8 cellular contexts compared by ENCODE assay signal in the genomic region with DNA sequence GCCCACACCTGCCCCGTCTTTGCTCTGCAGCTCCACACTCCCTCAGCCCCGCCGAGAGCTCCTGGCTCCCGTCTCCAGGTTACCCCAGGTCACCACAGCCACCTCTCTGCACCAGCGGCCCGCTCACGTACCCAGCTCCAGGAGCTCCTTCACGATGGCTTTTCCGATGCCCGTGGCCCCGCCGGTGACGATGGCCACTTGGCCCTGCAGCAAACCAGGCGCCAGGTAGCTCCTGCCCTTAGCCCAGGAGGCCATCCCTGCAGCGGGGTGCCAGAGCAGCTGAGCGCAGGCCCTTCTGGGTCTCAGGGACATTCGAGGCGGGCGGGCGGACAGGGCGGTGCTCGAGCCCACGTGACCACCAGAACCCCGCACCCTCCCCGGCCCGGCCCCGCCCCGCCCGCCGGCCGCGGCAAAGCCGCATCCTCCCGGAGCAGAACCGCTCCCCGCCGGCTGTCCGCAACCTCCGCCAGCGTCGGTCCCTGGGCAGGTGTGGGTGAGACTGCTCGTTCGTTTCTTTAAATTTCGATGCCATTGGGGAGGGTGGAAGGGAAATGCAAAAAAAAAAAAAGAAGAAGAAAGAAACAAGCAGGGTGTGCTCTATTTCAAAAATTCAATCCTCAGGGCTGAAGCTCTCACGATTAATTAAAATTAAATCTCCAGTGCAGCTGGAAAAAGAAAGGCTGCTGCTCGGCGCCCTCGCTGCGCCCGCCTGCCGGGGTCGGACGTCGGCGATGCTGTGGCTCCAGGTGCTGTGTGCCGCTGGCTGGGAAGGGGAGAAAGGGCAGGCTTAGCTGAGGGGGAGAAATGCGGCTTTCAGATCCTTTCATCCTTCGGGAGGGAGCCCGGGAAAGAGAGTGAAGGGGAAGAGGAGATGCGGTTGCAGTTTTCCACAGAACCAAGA. TPM values are rescaled to one million over a fixed set of nuclear protein-coding genes. Genes with fewer than 3 reads are reported as not detected.
DNase-seq lines count a peak whose midpoint lies in the region; ATAC-seq and TF ChIP-seq lines count a peak whose summit lies in the region.

PECR (minus strand) TSS at position 323 of the 901 bp plus-strand sequence; CDS start at position 255, 68 bp downstream.
TMEM169 (plus strand) TSS at position 433 of the 901 bp plus-strand sequence. CDS start 14,045 bp downstream, outside the sequence.

- peaks cover 43 to 71% (median 57%) of the 10 kb centered on the region in 4 donors for H3K4me1 Mint-ChIP-seq in CD4-positive, alpha-beta memory T cell
- peaks cover 32% of the 10 kb centered on the region for H3K4me1 Mint-ChIP-seq in endothelial cell (ENCODE audit: unreplicated experiment)

- TF ChIP-seq CTCF in endothelial cell (IDR thresholded peaks at IDR 0.05; ENCODE audit: unreplicated experiment): no peak

- POLR2A ChIA-PET in CD4-positive, alpha-beta memory T cell (lab: Charles Lee; ENCODE audit: partially characterized antibody): interaction anchor here (0.6 to 5.6 kb wide), 17 partner anchors 9 to 1704 kb away, joined by 3 to 39 read pairs (median 4); partner anchors contain the start of genes SMARCAL1 and XRCC5

- CTCF ChIA-PET in CD4-positive, alpha-beta memory T cell (lab: Charles Lee; ENCODE audit: partially characterized antibody): interaction anchor here (0.6 to 5.7 kb wide), 9 partner anchors 10 to 56 kb away, joined by 3 to 64 read pairs (median 6); partner anchors contain the start of gene XRCC5

- H3K4me1 ChIP-seq in CD4-positive, alpha-beta memory T cell (ENCODE audit: insufficient read depth, low read length): peaks cover 68% of the 10 kb centered on the region

- ATAC-seq in GM19438 (IDR thresholded peaks at IDR 0.05; ENCODE audit: low read depth, unreplicated experiment) (peak; percentile 96), HG03521 (IDR thresholded peaks at IDR 0.05; ENCODE audit: unreplicated experiment) (peak; percentile 91)

- peak within 1 kb of the TSS; percentile 74 to 87 for H3K4me3 ChIP-seq in CD4-positive, alpha-beta memory T cell (ENCODE audit: low read length in 2 of 2)

- no peaks in the 10 kb centered on the region for H3K36me3 ChIP-seq in CD4-positive, alpha-beta memory T cell (ENCODE audit: insufficient read depth, low read length)

- H3K27ac Mint-ChIP-seq in CD4-positive, alpha-beta memory T cell: peak within 1 kb of the TSS; percentile 78 to 98 (median 92)
- H3K27ac Mint-ChIP-seq in endothelial cell (ENCODE audit: unreplicated experiment): peak within 1 kb of the TSS; percentile 6

- no peaks in the 10 kb centered on the region for H3K9me3 ChIP-seq in CD4-positive, alpha-beta memory T cell (ENCODE audit: control insufficient read depth in 1 of 2, low read length in 2 of 2)

- intact Hi-C loops in CD4-positive, alpha-beta memory T cell (cut with micrococcal nuclease): loop anchor here (1.0 to 2.0 kb wide), 2 partner anchors 33 to 47 kb away; no protein-coding TSS in a partner anchor

- no peaks in the 10 kb centered on the region for H3K27me3 Mint-ChIP-seq in CD4-positive, alpha-beta memory T cell
- H3K27me3 Mint-ChIP-seq in endothelial cell (ENCODE audit: unreplicated experiment): peaks cover 2% of the 10 kb centered on the region

- H3K36me3 Mint-ChIP-seq in CD4-positive, alpha-beta memory T cell: peaks cover 3 to 4% of the 10 kb centered on the region in 2 donors
- H3K36me3 Mint-ChIP-seq in endothelial cell (ENCODE audit: low read depth, unreplicated experiment): no peaks in the 10 kb centered on the region

- no peaks in the 10 kb centered on the region for H3K27me3 ChIP-seq in CD4-positive, alpha-beta memory T cell (ENCODE audit: insufficient read depth, low read length)

- no peaks in the 10 kb centered on the region for H3K9me3 Mint-ChIP-seq in CD4-positive, alpha-beta memory T cell
- H3K9me3 Mint-ChIP-seq in endothelial cell (ENCODE audit: unreplicated experiment): no peaks in the 10 kb centered on the region

- peak within 1 kb of the TSS; percentile 83 to 97 (median 94) for H3K4me3 Mint-ChIP-seq in CD4-positive, alpha-beta memory T cell
- peak within 1 kb of the TSS; percentile 89 for H3K4me3 Mint-ChIP-seq in endothelial cell (ENCODE audit: unreplicated experiment)

- DNase-seq in CD4-positive, alpha-beta memory T cell: peak; percentile 69 to 79 (median 74)
- DNase-seq in NOMO-1 (lab: John Stamatoyannopoulos, UW; ENCODE audit: unreplicated experiment in 2 of 2): peak; percentile 33 to 63
- DNase-seq in activated CD8-positive, alpha-beta memory T cell treated with anti-CD3 and anti-CD28 coated beads, Interleukin-2, amount 50 U/mL, for 1 hour (ENCODE audit: extremely low read depth): peak; percentile 17
- DNase-seq in endothelial cell (ENCODE audit: low spot score): peak; percentile 63
- DNase-seq in midbrain (lab: John Stamatoyannopoulos, UW): peak; percentile 90
- peak; percentile 58 to 67 for DNase-seq in stimulated activated CD8-positive, alpha-beta memory T cell treated with anti-CD3 and anti-CD28 coated beads, Interleukin-15, amount 100 ng/mL, for 48 hours (ENCODE audit: low read depth in 2 of 2)

- peak within 1 kb of the TSS; percentile 65 for H3K27ac ChIP-seq in CD4-positive, alpha-beta memory T cell (ENCODE audit: low read depth, low read length)

RNA-seq across cellular contexts. Expression of gene PECR, which starts in this region (rescaled TPM):
- 10 to 100 TPM; 16.8 to 20.6 TPM for total RNA-seq in CD4-positive, alpha-beta memory T cell
- 10 to 100 TPM; 30.7 to 36.6 TPM for polyA plus RNA-seq in CD4-positive, alpha-beta memory T cell
- total RNA-seq in endothelial cell (ENCODE audit: unreplicated experiment): 8.4 TPM

RNA-seq across cellular contexts. Expression of gene TMEM169, which starts in this region (rescaled TPM):
- total RNA-seq in CD4-positive, alpha-beta memory T cell: 1 to 10 TPM; 3.6 to 5.1 TPM
- 1 to 10 TPM; 2.0 to 2.4 TPM for polyA plus RNA-seq in CD4-positive, alpha-beta memory T cell
- 3.2 TPM for total RNA-seq in endothelial cell (ENCODE audit: unreplicated experiment)

Comparison
In these comparisons a context has a peak if more than half of its experiments do, and no peak if none do; other contexts are left out.
1. Peak in every context shown above with its lines: DNase-seq, ATAC-seq, H3K4me3 ChIP-seq and H3K27ac ChIP-seq.
2. DNase-seq: peak in every context shown above with its lines; median percentile 90 in midbrain; 74 in CD4-positive, alpha-beta memory T cell; 63 in endothelial cell; 62 in stimulated activated CD8-positive, alpha-beta memory T cell treated with anti-CD3 and anti-CD28 coated beads, Interleukin-15, amount 100 ng/mL, for 48 hours; 48 in NOMO-1; 17 in activated CD8-positive, alpha-beta memory T cell treated with anti-CD3 and anti-CD28 coated beads, Interleukin-2, amount 50 U/mL, for 1 hour.